ENCODE assay signal across 25 cellular contexts in the genomic region with DNA sequence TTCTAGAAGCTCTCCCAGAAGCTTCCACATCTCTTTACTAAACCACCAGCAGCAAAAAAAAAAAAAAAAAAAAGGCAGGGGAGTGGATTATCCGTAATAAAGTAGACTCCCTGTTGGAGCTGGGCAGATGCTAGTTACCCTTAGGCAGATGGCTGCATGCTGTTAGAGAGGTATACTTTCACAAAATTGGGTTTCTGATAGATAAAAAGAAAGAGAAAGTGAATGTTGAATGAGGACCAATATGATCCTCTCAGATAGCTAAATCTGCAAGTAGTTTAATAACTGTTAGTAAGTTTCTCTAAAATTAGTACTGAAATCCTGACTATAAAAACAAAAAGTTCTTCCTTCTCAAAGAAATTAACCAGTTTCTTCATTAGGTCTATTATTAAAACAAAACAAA.
DNase-seq lines count a peak whose midpoint lies in the region; ATAC-seq and TF ChIP-seq lines count a peak whose summit lies in the region.
"Had no signal": no experiment of that assay in that cellular context is flagged by ENCODE, and none has a peak within 500 bp of the region (broad histone marks: within the 10 kb centered on the region; RNA-seq: fewer than 3 reads in every experiment).

No MANE protein-coding gene starts in this region.

- no peaks in the 10 kb centered on the region for H3K9me3 ChIP-seq in PC-9 (ENCODE audit: insufficient read depth, low read depth)
- H3K9me3 ChIP-seq: MG63, transverse colon had no signal

- H3K27me3 ChIP-seq in PC-9 (ENCODE audit: insufficient read depth, low read depth) (no peaks in the 10 kb centered on the region), brain microvascular endothelial cell (replicated peaks) (no peaks in the 10 kb centered on the region)
- H3K27me3 ChIP-seq: MG63, transverse colon had no signal

- H4K20me1 ChIP-seq in PC-9 (ENCODE audit: insufficient read depth), result no peaks in the 10 kb centered on the region

- no peaks in the 10 kb centered on the region for H3K36me3 ChIP-seq in PC-9 (ENCODE audit: low read depth)
- no peaks in the 10 kb centered on the region for H3K36me3 ChIP-seq in brain microvascular endothelial cell (replicated peaks)
- H3K36me3 ChIP-seq: MG63, transverse colon had no signal

- BruUV-seq in PC-9 (replicated peaks; lab: Mats Ljungman, UMichigan), result no TSS peak

- H3K9me3 Mint-ChIP-seq in WTC11, result peaks cover 14% of the 10 kb centered on the region
- H3K9me3 Mint-ChIP-seq: stimulated activated naive B cell treated with anti-CD40 and anti-IgM and Interleukin-4, amounts not matched to agents 10 μg/mL and 1 μg/mL and 100 μg/mL, for 72 hours had no signal

- DNase-seq in GM12865 (ENCODE audit: low read depth) (peak; percentile 15), PC-9 (no peak), SKM-1 (lab: John Stamatoyannopoulos, UW; ENCODE audit: unreplicated experiment) (no peak), brain microvascular endothelial cell (no peak), WTC11 (ENCODE audit: low spot score) (no peak)
- DNase-seq: activated effector memory CD4-positive, alpha-beta T cell treated with anti-CD3 and anti-CD28 coated beads, Interleukin-2, amount 50 U/mL, for 16 hours; anterior cingulate cortex; CD4-positive, CD25-positive, alpha-beta regulatory T cell; cortex of kidney; DND-41; erythroblast; immature natural killer cell; MG63; naive thymus-derived CD4-positive, alpha-beta T cell; NCI-H1930; NCI-H774; posterior cingulate gyrus; stimulated activated naive B cell treated with anti-CD40 and anti-IgM and Interleukin-4, amounts not matched to agents 10 μg/mL and 1 μg/mL and 100 μg/mL, for 72 hours; transverse colon had no signal

- no peaks in the 10 kb centered on the region for H3K9me2 ChIP-seq in PC-9 (ENCODE audit: insufficient read depth)

- no peak overlapping the region for H3K4me3 Mint-ChIP-seq in WTC11
- H3K4me3 Mint-ChIP-seq: CD4-positive, CD25-positive, alpha-beta regulatory T cell; immature natural killer cell; naive thymus-derived CD4-positive, alpha-beta T cell; stimulated activated naive B cell treated with anti-CD40 and anti-IgM and Interleukin-4, amounts not matched to agents 10 μg/mL and 1 μg/mL and 100 μg/mL, for 72 hours had no signal

- no peak overlapping the region for H3K27ac ChIP-seq in PC-9
- no peak overlapping the region for H3K27ac ChIP-seq in brain microvascular endothelial cell
- H3K27ac ChIP-seq: transverse colon, VCaP had no signal

- intact Hi-C loops in PC-9 (cut with micrococcal nuclease; ENCODE audit: unreplicated experiment), result no loop called here

- no peaks in the 10 kb centered on the region for H3K4me1 Mint-ChIP-seq in WTC11
- H3K4me1 Mint-ChIP-seq: CD4-positive, CD25-positive, alpha-beta regulatory T cell; immature natural killer cell; naive thymus-derived CD4-positive, alpha-beta T cell had no signal

- CTCF ChIA-PET in PC-9 (lab: Charles Lee) (no interaction called here), WTC11 (lab: Charles Lee) (no interaction called here)

- no peaks in the 10 kb centered on the region for H3K79me2 ChIP-seq in PC-9 (ENCODE audit: low read depth)

- H3K36me3 Mint-ChIP-seq in WTC11, result no peaks in the 10 kb centered on the region
- H3K36me3 Mint-ChIP-seq: CD4-positive, CD25-positive, alpha-beta regulatory T cell; immature natural killer cell; naive thymus-derived CD4-positive, alpha-beta T cell; stimulated activated naive B cell treated with anti-CD40 and anti-IgM and Interleukin-4, amounts not matched to agents 10 μg/mL and 1 μg/mL and 100 μg/mL, for 72 hours had no signal

- no peaks in the 10 kb centered on the region for H3K4me1 ChIP-seq in PC-9 (replicated peaks; ENCODE audit: insufficient read depth)
- H3K4me1 ChIP-seq: transverse colon had no signal

- no peaks in the 10 kb centered on the region for H3F3A ChIP-seq in PC-9 (ENCODE audit: insufficient read depth, low read depth)

- no peak overlapping the region for H2AFZ ChIP-seq in PC-9

- H3K4me3 ChIP-seq in GM12865 (ENCODE audit: low read depth, low read length), result peak overlapping the region; percentile 21; the same call in 1 of the 2 replicates
- no peak overlapping the region for H3K4me3 ChIP-seq in PC-9
- H3K4me3 ChIP-seq in brain microvascular endothelial cell (ENCODE audit: low read depth, low read length), result no peak overlapping the region
- H3K4me3 ChIP-seq: MG63, smooth muscle cell, transverse colon had no signal

- H3K4me2 ChIP-seq in PC-9, result no peak overlapping the region
- H3K4me2 ChIP-seq: smooth muscle cell had no signal

- peak; percentile 44 for ATAC-seq in GM19351 (IDR thresholded peaks at IDR 0.05; ENCODE audit: unreplicated experiment)
- peak; percentile 45 for ATAC-seq in HG02610 (IDR thresholded peaks at IDR 0.05; ENCODE audit: unreplicated experiment)
- peak; percentile 56 for ATAC-seq in HG03432 (IDR thresholded peaks at IDR 0.05; ENCODE audit: unreplicated experiment)
- no peak for ATAC-seq in WTC11
- ATAC-seq: HCT116; naive thymus-derived CD4-positive, alpha-beta T cell; stimulated activated naive B cell treated with anti-CD40 and anti-IgM and Interleukin-4, amounts not matched to agents 10 μg/mL and 1 μg/mL and 100 μg/mL, for 72 hours had no signal

- TF ChIP-seq CTCF in GM12865 (IDR thresholded peaks at IDR 0.05; ENCODE audit: insufficient read depth, low read depth, low read length, missing control alignments) (no peak), PC-9 (conservative IDR thresholded peaks at IDR 0.05) (no peak), brain microvascular endothelial cell (IDR thresholded peaks at IDR 0.05; ENCODE audit: low read depth, low read length, missing control alignments) (no peak), WTC11 (IDR thresholded peaks at IDR 0.05) (no peak)

- in situ Hi-C loops in brain microvascular endothelial cell (cut with HindIII; ENCODE audit: low pct_ligation_motif_present, low sequenced_read_pairs), result no loop called here

- H3K27ac Mint-ChIP-seq in WTC11, result no peak overlapping the region
- H3K27ac Mint-ChIP-seq: CD4-positive, CD25-positive, alpha-beta regulatory T cell; immature natural killer cell; naive thymus-derived CD4-positive, alpha-beta T cell; stimulated activated naive B cell treated with anti-CD40 and anti-IgM and Interleukin-4, amounts not matched to agents 10 μg/mL and 1 μg/mL and 100 μg/mL, for 72 hours had no signal

- POLR2A ChIA-PET in PC-9 (lab: Charles Lee; ENCODE audit: unreplicated experiment) (no interaction called here), WTC11 (lab: Charles Lee) (no interaction called here)

- no peaks in the 10 kb centered on the region for H3K27me3 Mint-ChIP-seq in WTC11 (ENCODE audit: low read depth)
- H3K27me3 Mint-ChIP-seq: CD4-positive, CD25-positive, alpha-beta regulatory T cell; stimulated activated naive B cell treated with anti-CD40 and anti-IgM and Interleukin-4, amounts not matched to agents 10 μg/mL and 1 μg/mL and 100 μg/mL, for 72 hours had no signal

TF ChIP-seq in WTC11, 78 proteins besides CTCF, POLR2A, EP300 and RAD21:
- no peak for TF ChIP-seq ZNF396 (CRISPR knock-in tag; IDR thresholded peaks at IDR 0.05; ENCODE audit: borderline replicate concordance)
- TF ChIP-seq, protein P1, sequence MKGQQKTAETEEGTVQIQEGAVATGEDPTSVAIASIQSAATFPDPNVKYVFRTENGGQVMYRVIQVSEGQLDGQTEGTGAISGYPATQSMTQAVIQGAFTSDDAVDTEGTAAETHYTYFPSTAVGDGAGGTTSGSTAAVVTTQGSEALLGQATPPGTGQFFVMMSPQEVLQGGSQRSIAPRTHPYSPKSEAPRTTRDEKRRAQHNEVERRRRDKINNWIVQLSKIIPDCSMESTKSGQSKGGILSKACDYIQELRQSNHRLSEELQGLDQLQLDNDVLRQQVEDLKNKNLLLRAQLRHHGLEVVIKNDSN (CRISPR knock-in tag; IDR thresholded peaks at IDR 0.05), result no peak
TF ChIP-seq in WTC11: peak in this region for 0.
